ENCODE assay signal across 8 cellular contexts in genomic region chr15:63600646-63601025, GRCh38. TPM values are rescaled to one million over a fixed set of nuclear protein-coding genes. Genes with fewer than 3 reads are reported as not detected.
DNase-seq lines count a peak whose midpoint lies in the region; ATAC-seq, FAIRE-seq and TF ChIP-seq lines count a peak whose summit lies in the region.

No MANE protein-coding gene starts in this region.

- H3K4me1 ChIP-seq in Caco-2 (no peaks in the 10 kb centered on the region; the same call in 1 of the 2 replicates), endothelial cell of umbilical vein (ENCODE audit: control insufficient read depth, extremely low read depth, insufficient read depth, low read length) (peaks cover 11% of the 10 kb centered on the region), mononuclear cell (ENCODE audit: insufficient read depth, low read length) (peaks cover 51% of the 10 kb centered on the region)

- TF ChIP-seq CTCF in Caco-2 (IDR thresholded peaks at IDR 0.05; ENCODE audit: insufficient read depth in 1 of 2, low read depth in 1 of 2, low read length in 1 of 2, severe bottlenecking in 1 of 2, unreplicated experiment in 1 of 2): no peak
- TF ChIP-seq CTCF in endothelial cell of umbilical vein (IDR thresholded peaks at IDR 0.05; ENCODE audit: extremely low read depth in 1 of 2, insufficient read depth in 1 of 2, low read depth in 1 of 2, low read length in 2 of 2): peak in 1 of 2 donors; percentile 20

- H3K27me3 ChIP-seq in Caco-2 (replicated peaks; ENCODE audit: control insufficient read depth, insufficient read depth, low read length) (no peaks in the 10 kb centered on the region), endothelial cell of umbilical vein (ENCODE audit: control insufficient read depth in 2 of 2, insufficient read depth in 2 of 2, low read length in 2 of 2) (no peaks in the 10 kb centered on the region), mononuclear cell (ENCODE audit: insufficient read depth, low read length) (no peaks in the 10 kb centered on the region)

- FAIRE-seq in endothelial cell of umbilical vein (lab: Jason Lieb, UNC): no peak

- H3K9me3 ChIP-seq in Caco-2 (no peaks in the 10 kb centered on the region), endothelial cell of umbilical vein (replicated peaks; ENCODE audit: control insufficient read depth, insufficient read depth, low read length) (no peaks in the 10 kb centered on the region), mononuclear cell (ENCODE audit: low read depth, low read length) (no peaks in the 10 kb centered on the region)

- intact Hi-C loops in Caco-2 (cut with micrococcal nuclease; ENCODE audit: unreplicated experiment) (loop anchor here (2.0 kb wide), 1 partner anchor 140 kb away; no protein-coding TSS in a partner anchor), endothelial cell of umbilical vein (cut with micrococcal nuclease) (loop anchor here (1.0 kb wide), 2 partner anchors 95 to 113 kb away; no protein-coding TSS in a partner anchor)

- H3K4me3 ChIP-seq in Caco-2 (ENCODE audit: low read depth, low read length): peak overlapping the region; percentile 92
- peak overlapping the region; percentile 56 to 82 (median 71) for H3K4me3 ChIP-seq in endothelial cell of umbilical vein (replicated peaks in 1 of 3; ENCODE audit: insufficient read depth in 1 of 3, low read depth in 1 of 3, low read length in 3 of 3)
- peak overlapping the region; percentile 66 for H3K4me3 ChIP-seq in mononuclear cell (ENCODE audit: low read length)

- peak overlapping the region; percentile 74 for H3K27ac Mint-ChIP-seq in Caco-2 (ENCODE audit: unreplicated experiment)

- H3K9ac ChIP-seq in endothelial cell of umbilical vein (replicated peaks; ENCODE audit: extremely low read depth, insufficient read depth, low read length): peak overlapping the region; percentile 72

- CTCF ChIA-PET in Caco-2 (lab: Charles Lee) (interaction anchor here (0.9 to 2.3 kb wide), 2 partner anchors 9 to 113 kb away, joined by 6 to 7 read pairs; no protein-coding TSS in a partner anchor), endothelial cell of umbilical vein (lab: Charles Lee) (interaction anchor here (0.6 to 9.4 kb wide), 12 partner anchors 10 to 226 kb away, joined by 3 to 78 read pairs (median 4); partner anchors contain the start of gene USP3)

- no TSS peak for BruUV-seq in Caco-2 (replicated peaks; lab: Mats Ljungman, UMichigan)
- no TSS peak for BruUV-seq in endothelial cell of umbilical vein (replicated peaks; lab: Mats Ljungman, UMichigan)

- dilution Hi-C loops in endothelial cell of umbilical vein (cut with MboI; ENCODE audit: extremely low pct_ligation_motif_present, low sequenced_read_pairs): no loop called here

- no peaks in the 10 kb centered on the region for H3K27me3 Mint-ChIP-seq in Caco-2 (ENCODE audit: insufficient read depth, unreplicated experiment)

- H2AFZ ChIP-seq in endothelial cell of umbilical vein (ENCODE audit: low read depth, low read length): peak overlapping the region; percentile 82

- peaks cover 49% of the 10 kb centered on the region for H3K36me3 Mint-ChIP-seq in Caco-2 (ENCODE audit: insufficient read depth, unreplicated experiment)

- H3K9me1 ChIP-seq in endothelial cell of umbilical vein (replicated peaks; ENCODE audit: control insufficient read depth, extremely low read depth, insufficient read depth, low read length): no peaks in the 10 kb centered on the region

- H3K27ac ChIP-seq in endothelial cell of umbilical vein (ENCODE audit: insufficient read depth, low read depth, low read length): no peak overlapping the region

- H3K4me3 Mint-ChIP-seq in Caco-2 (ENCODE audit: unreplicated experiment): peak overlapping the region; percentile 90

- H3K36me3 ChIP-seq in Caco-2 (ENCODE audit: control insufficient read depth, insufficient read depth, low read length) (no peaks in the 10 kb centered on the region), endothelial cell of umbilical vein (ENCODE audit: control insufficient read depth in 2 of 2, extremely low read depth in 1 of 2, insufficient read depth in 2 of 2, low read length in 2 of 2) (no peaks in the 10 kb centered on the region)

- POLR2A ChIA-PET in Caco-2 (lab: Charles Lee) (no interaction called here), endothelial cell of umbilical vein (lab: Charles Lee) (no interaction called here)

- H4K20me1 ChIP-seq in endothelial cell of umbilical vein (replicated peaks; ENCODE audit: control insufficient read depth, extremely low read depth, insufficient read depth, low read length): no peaks in the 10 kb centered on the region

- no peaks in the 10 kb centered on the region for H3K9me3 Mint-ChIP-seq in Caco-2 (ENCODE audit: unreplicated experiment)

- H3K4me1 Mint-ChIP-seq in Caco-2 (ENCODE audit: low read depth, unreplicated experiment): no peaks in the 10 kb centered on the region

- ATAC-seq in GM19468 (IDR thresholded peaks at IDR 0.05; ENCODE audit: extremely low read depth, unreplicated experiment): peak; percentile 79

- peak overlapping the region; percentile 90 for H3K4me2 ChIP-seq in endothelial cell of umbilical vein (ENCODE audit: insufficient read depth, low read length)

- DNase-seq in Caco-2 (peak; percentile 89 to 94), HPDE6-E6E7 (ENCODE audit: extremely low spot score) (peak; percentile 73), NOMO-1 treated with dmso at 0.1 percent for 144 hours (lab: John Stamatoyannopoulos, UW; ENCODE audit: unreplicated experiment) (peak; percentile 87), endothelial cell of umbilical vein (ENCODE audit: low read depth, low spot score) (peak; percentile 94)
- peak; percentile 56 for DNase-seq in activated CD8-positive, alpha-beta memory T cell treated with anti-CD3 and anti-CD28 coated beads, Interleukin-2, amount 50 U/mL, for 24 hours (ENCODE audit: extremely low read depth)
- peak; percentile 81 to 83 for DNase-seq in stimulated activated CD8-positive, alpha-beta memory T cell treated with anti-CD3 and anti-CD28 coated beads, Interleukin-2, amount 100 ng/mL, for 1 hour (ENCODE audit: low read depth in 2 of 2)

- peak; percentile 95 for TF ChIP-seq POLR2A in endothelial cell of umbilical vein (IDR thresholded peaks at IDR 0.05; ENCODE audit: low read depth, low read length)

- no peaks in the 10 kb centered on the region for H3K79me2 ChIP-seq in endothelial cell of umbilical vein (ENCODE audit: control insufficient read depth, insufficient read depth, low read length)

TF ChIP-seq in endothelial cell of umbilical vein, 7 proteins besides CTCF, POLR2A, EP300 and RAD21:
- TF ChIP-seq GATA2 (IDR thresholded peaks at IDR 0.05; ENCODE audit: insufficient read depth, insufficient read length, low read depth, low read length): no peak
- TF ChIP-seq JUN (IDR thresholded peaks at IDR 0.05; ENCODE audit: borderline replicate concordance, insufficient read depth, insufficient read length, low read depth): no peak
- TF ChIP-seq EZH2 (IDR thresholded peaks at IDR 0.05; ENCODE audit: borderline replicate concordance, low read depth, low read length, severe bottlenecking): no peak
- no peak for TF ChIP-seq MYC (IDR thresholded peaks at IDR 0.05; ENCODE audit: low read depth, low read length)
- TF ChIP-seq FOS (IDR thresholded peaks at IDR 0.05; ENCODE audit: borderline replicate concordance, insufficient read depth, low read length): no peak
- peak; percentile 79 for TF ChIP-seq MAX (IDR thresholded peaks at IDR 0.05; ENCODE audit: insufficient read depth, insufficient read length)
- peak; percentile 99 for TF ChIP-seq POLR2AphosphoS5 (IDR thresholded peaks at IDR 0.05; ENCODE audit: insufficient read depth, low read depth, low read length)

RNA-seq across cellular contexts. Expression of gene FBXL22, which starts 3.4 kb away (rescaled TPM):
- total RNA-seq in Caco-2 (2022) (0.97 TPM in 1 of 2 replicates, not detected in the other), endothelial cell of umbilical vein (not detected in 2 replicates), mononuclear cell (0.52 TPM)
- 0.06 and 0.13 TPM in 2 replicates for polyA plus RNA-seq in endothelial cell of umbilical vein
- 0.06 and 0.13 TPM in 2 replicates for polyA plus RNA-seq in endothelial cell of umbilical vein (2011; cell fraction: cytosol; rRNA removed)
- 0.14 and 0.15 TPM in 2 replicates for polyA plus RNA-seq in endothelial cell of umbilical vein (2011; cell fraction: nucleus; rRNA removed)
- 0.17 TPM in 1 of 2 replicates, not detected in the other for polyA plus RNA-seq in endothelial cell of umbilical vein (2012)
- polyA minus RNA-seq in endothelial cell of umbilical vein: 0.27 TPM in 1 of 2 replicates, not detected in the other
- 0.51 TPM for polyA minus RNA-seq in endothelial cell of umbilical vein (2011; cell fraction: cytosol; rRNA and poly(A)+ RNA removed)
- 0.67 and 0.72 TPM in 2 replicates for polyA minus RNA-seq in endothelial cell of umbilical vein (2011; cell fraction: nucleus; rRNA and poly(A)+ RNA removed)
